In genomic region chr10:70535451-70535850, GRCh38 we compare ENCODE assay signal across 26 cellular contexts.
"Had no signal": no experiment of that assay in that cellular context is flagged by ENCODE, and none has a peak within 500 bp of the region (broad histone marks: within the 10 kb centered on the region; RNA-seq: fewer than 3 reads in every experiment).

No MANE protein-coding gene starts in this region.

- H2AFZ ChIP-seq: hepatocyte, neural progenitor cell had no signal

- H3K9me3 ChIP-seq: gastrocnemius medialis, heart left ventricle, mucosa of descending colon, prostate gland, right atrium auricular region, spleen, suprapubic skin, transverse colon, upper lobe of right lung, vagina had no signal

- H3K27ac Mint-ChIP-seq: natural killer cell treated with Interleukin-12 subunit alpha and Interleukin-12 subunit beta and Interleukin-15 and Interleukin-18, amount 100 ng/mL, for 72 hours; stimulated activated naive B cell treated with anti-CD40 and anti-IgM and Interleukin-4, amounts not matched to agents 10 μg/mL and 1 μg/mL and 100 μg/mL, for 72 hours; stimulated activated naive CD8-positive, alpha-beta T cell treated with anti-CD3 and anti-CD28 coated beads, Interleukin-15, Interleukin-2, amounts not matched to agents 100 ng/mL and 50 ng/mL, for 24 hours had no signal

- H3K27me3 Mint-ChIP-seq: naive B cell; stimulated activated naive B cell treated with anti-CD40 and anti-IgM and Interleukin-4, amounts not matched to agents 10 μg/mL and 1 μg/mL and 100 μg/mL, for 72 hours; stimulated activated naive CD8-positive, alpha-beta T cell treated with anti-CD3 and anti-CD28 coated beads, Interleukin-15, Interleukin-2, amounts not matched to agents 100 ng/mL and 50 ng/mL, for 24 hours had no signal

- H3K9ac ChIP-seq: neural progenitor cell had no signal

- H3K36me3 ChIP-seq: gastrocnemius medialis, neural progenitor cell, prostate gland, suprapubic skin, transverse colon, upper lobe of right lung, vagina had no signal

- H3K4me1 ChIP-seq: gastrocnemius medialis, heart left ventricle, prostate gland, right atrium auricular region, suprapubic skin, transverse colon, upper lobe of right lung, vagina had no signal

- H3K79me2 ChIP-seq: hepatocyte had no signal

- H3K4me2 ChIP-seq: hepatocyte, neural progenitor cell had no signal

- H3K4me3 ChIP-seq: dorsolateral prefrontal cortex, gastrocnemius medialis, heart left ventricle, hepatocyte, lung, mucosa of descending colon, neural progenitor cell, prostate gland, right atrium auricular region, skin epidermis, spleen, suprapubic skin, transverse colon, upper lobe of right lung, vagina had no signal

- H3K4me3 Mint-ChIP-seq: mesothelial cell of epicardium; naive B cell; natural killer cell treated with Interleukin-12 subunit alpha and Interleukin-12 subunit beta and Interleukin-15 and Interleukin-18, amount 100 ng/mL, for 72 hours; stimulated activated naive B cell treated with anti-CD40 and anti-IgM and Interleukin-4, amounts not matched to agents 10 μg/mL and 1 μg/mL and 100 μg/mL, for 72 hours; stimulated activated naive CD8-positive, alpha-beta T cell treated with anti-CD3 and anti-CD28 coated beads, Interleukin-15, Interleukin-2, amounts not matched to agents 100 ng/mL and 50 ng/mL, for 24 hours had no signal

- H3K9me3 Mint-ChIP-seq: mesothelial cell of epicardium; naive B cell; natural killer cell treated with Interleukin-12 subunit alpha and Interleukin-12 subunit beta and Interleukin-15 and Interleukin-18, amount 100 ng/mL, for 72 hours; stimulated activated naive B cell treated with anti-CD40 and anti-IgM and Interleukin-4, amounts not matched to agents 10 μg/mL and 1 μg/mL and 100 μg/mL, for 72 hours; stimulated activated naive CD8-positive, alpha-beta T cell treated with anti-CD3 and anti-CD28 coated beads, Interleukin-15, Interleukin-2, amounts not matched to agents 100 ng/mL and 50 ng/mL, for 24 hours had no signal

- H3K36me3 Mint-ChIP-seq: mesothelial cell of epicardium; naive B cell; natural killer cell treated with Interleukin-12 subunit alpha and Interleukin-12 subunit beta and Interleukin-15 and Interleukin-18, amount 100 ng/mL, for 72 hours; neural progenitor cell had no signal

- H3K27me3 ChIP-seq: dorsolateral prefrontal cortex, gastrocnemius medialis, heart left ventricle, hepatocyte, neural progenitor cell, right atrium auricular region, spleen, suprapubic skin, transverse colon, upper lobe of right lung, vagina had no signal

- H3K27ac ChIP-seq: epithelial cell of prostate, gastrocnemius medialis, heart left ventricle, hepatocyte, prostate gland, right atrium auricular region, skin epidermis, spleen, suprapubic skin, transverse colon, upper lobe of right lung, vagina had no signal

- DNase-seq: dorsolateral prefrontal cortex; effector CD4-positive, alpha-beta T cell; foreskin fibroblast; gastrocnemius medialis; heart left ventricle; kidney; mesenchymal stem cell; mucosa of descending colon; naive B cell; spleen; stimulated activated CD4-positive, alpha-beta T cell treated with anti-CD3 and anti-CD28 coated beads, Interleukin-4, amount 100 ng/mL, for 4 hours; stimulated activated naive B cell treated with anti-CD40 and anti-IgM and Interleukin-4, amounts not matched to agents 10 μg/mL and 1 μg/mL and 100 μg/mL, for 72 hours; transverse colon; upper lobe of right lung had no signal

- H3K4me1 Mint-ChIP-seq: mesothelial cell of epicardium had no signal
